1 cellular context compared by ENCODE assay signal in genomic region chr4:123836919-123837605, GRCh38.
TF ChIP-seq lines count a peak whose summit lies in the region.

No MANE protein-coding gene starts in this region.

TF ChIP-seq in SK-N-SH, 30 proteins besides CTCF, POLR2A, EP300 and RAD21 (continued from another document):
- no peak for TF ChIP-seq USF2 (IDR thresholded peaks at IDR 0.05; ENCODE audit: borderline replicate concordance, low read depth, low read length)
- TF ChIP-seq MAX (IDR thresholded peaks at IDR 0.05; ENCODE audit: low read depth): no peak
- TF ChIP-seq TEAD4 (IDR thresholded peaks at IDR 0.05; ENCODE audit: borderline replicate concordance, insufficient read depth): no peak
- TF ChIP-seq CHD2 (IDR thresholded peaks at IDR 0.05; ENCODE audit: low read length, partially characterized antibody): no peak
- TF ChIP-seq SMC3 (IDR thresholded peaks at IDR 0.05; ENCODE audit: low read depth, low read length): no peak
- no peak for TF ChIP-seq RXRA (IDR thresholded peaks at IDR 0.05; ENCODE audit: borderline replicate concordance, low read depth)
- TF ChIP-seq ELF1 (IDR thresholded peaks at IDR 0.05): no peak
- TF ChIP-seq REST (IDR thresholded peaks at IDR 0.05; ENCODE audit: low read depth, low read length): no peak
- TF ChIP-seq ZBTB33 (IDR thresholded peaks at IDR 0.05; ENCODE audit: borderline replicate concordance, low read depth): no peak
